22 cellular contexts compared by ENCODE assay signal in the genomic region with DNA sequence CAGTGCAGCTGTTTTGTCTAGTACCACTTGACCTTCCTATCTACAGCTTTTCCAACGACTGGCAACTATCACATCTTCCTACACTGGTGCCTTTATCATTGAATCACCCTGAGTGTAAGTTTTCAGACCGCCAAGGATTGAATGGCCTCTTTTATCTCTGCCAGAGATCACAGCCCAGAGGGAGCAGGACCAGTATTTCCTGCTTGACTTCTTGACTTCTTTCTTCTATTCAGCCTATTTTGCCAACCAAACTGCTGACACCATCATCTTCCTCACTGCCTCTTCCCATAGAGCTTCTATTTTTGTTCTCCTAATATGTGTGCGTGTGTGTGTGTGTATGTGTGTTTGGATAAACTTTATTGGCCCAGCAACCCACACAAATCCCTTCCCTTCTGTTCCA. TPM values are rescaled to one million over a fixed set of nuclear protein-coding genes. Genes with fewer than 3 reads are reported as not detected.
DNase-seq lines count a peak whose midpoint lies in the region; TF ChIP-seq lines count a peak whose summit lies in the region.
"Had no signal": no experiment of that assay in that cellular context is flagged by ENCODE, and none has a peak within 500 bp of the region (broad histone marks: within the 10 kb centered on the region; RNA-seq: fewer than 3 reads in every experiment).

No MANE protein-coding gene starts in this region.

- no peak overlapping the region for H3K18ac ChIP-seq in mesendoderm (ENCODE audit: low read length)

- H3K9ac ChIP-seq in mesendoderm (ENCODE audit: low read length), result no peak overlapping the region
- H3K9ac ChIP-seq: BLaER1 treated with 17β-estradiol and CSF1 and Interleukin-3, amounts not matched to agents 10 nM and 100 nM; GM23248 had no signal

- TF ChIP-seq CTCF in LNCaP clone FGC (IDR thresholded peaks at IDR 0.05; ENCODE audit: control insufficient read depth, extremely low read depth, insufficient read depth) (no peak), VCaP (conservative IDR thresholded peaks at IDR 0.05) (no peak), CD14-positive monocyte (IDR thresholded peaks at IDR 0.05) (no peak)

- no peak overlapping the region for H2BK5ac ChIP-seq in mesendoderm (ENCODE audit: low read length)

- no peaks in the 10 kb centered on the region for H3K27me3 Mint-ChIP-seq in CD14-positive monocyte (ENCODE audit: low read depth in 3 of 3)
- H3K27me3 Mint-ChIP-seq: activated naive CD4-positive, alpha-beta T cell treated with anti-CD3 and anti-CD28 coated beads, Interleukin-2, amount 50 U/mL, for 24 hours had no signal

- no peak overlapping the region for H2BK15ac ChIP-seq in mesendoderm (replicated peaks; ENCODE audit: low read depth)

- no peaks in the 10 kb centered on the region for H3K4me1 Mint-ChIP-seq in CD14-positive monocyte
- H3K4me1 Mint-ChIP-seq: activated naive CD4-positive, alpha-beta T cell treated with anti-CD3 and anti-CD28 coated beads, Interleukin-2, amount 50 U/mL, for 24 hours had no signal

- H3K79me2 ChIP-seq in mesendoderm (ENCODE audit: control insufficient read depth, insufficient read depth, low read length), result no peaks in the 10 kb centered on the region

- WGBS in mesendoderm (ENCODE audit: extremely low coverage, insufficient coverage, low lambda C conversion rate), result no CpG with 5 or more reads among the region's 3 CpGs

- intact Hi-C loops in CD14-positive monocyte (cut with micrococcal nuclease), result no loop called here

- no peak overlapping the region for H3K27ac Mint-ChIP-seq in CD14-positive monocyte
- H3K27ac Mint-ChIP-seq: activated naive CD4-positive, alpha-beta T cell treated with anti-CD3 and anti-CD28 coated beads, Interleukin-2, amount 50 U/mL, for 24 hours had no signal

- H3K27ac ChIP-seq in VCaP (peak overlapping the region; percentile 20; the same call in 1 of the 2 replicates), mesendoderm (ENCODE audit: low read depth, low read length) (no peak overlapping the region)
- H3K27ac ChIP-seq: BLaER1 treated with 17β-estradiol and CSF1 and Interleukin-3, amounts not matched to agents 10 nM and 100 nM; coronary artery; GM23248; right lobe of liver; tibial nerve had no signal

- no peak overlapping the region for H3K56ac ChIP-seq in mesendoderm (ENCODE audit: low read length)

- H3K4me3 ChIP-seq in LNCaP clone FGC (ENCODE audit: low read depth, low read length), result no peak overlapping the region
- H3K4me3 ChIP-seq in mesendoderm (ENCODE audit: low read length), result no peak overlapping the region
- H3K4me3 ChIP-seq: BLaER1 treated with 17β-estradiol and CSF1 and Interleukin-3, amounts not matched to agents 10 nM and 100 nM; coronary artery; GM23248; MG63; right lobe of liver; tibial nerve had no signal

- H3K4ac ChIP-seq in mesendoderm (ENCODE audit: low read depth, low read length), result no peak overlapping the region

- no peak overlapping the region for H2BK120ac ChIP-seq in mesendoderm (ENCODE audit: low read depth, low read length)

- no peak overlapping the region for H3K23ac ChIP-seq in mesendoderm (ENCODE audit: low read length)

- no peaks in the 10 kb centered on the region for H3K27me3 ChIP-seq in mesendoderm (ENCODE audit: insufficient read depth, low read length, poor library complexity)
- H3K27me3 ChIP-seq: BLaER1 treated with 17β-estradiol and CSF1 and Interleukin-3, amounts not matched to agents 10 nM and 100 nM; MG63; right lobe of liver; tibial nerve had no signal

- no peak overlapping the region for H3K4me3 Mint-ChIP-seq in CD14-positive monocyte
- H3K4me3 Mint-ChIP-seq: activated naive CD4-positive, alpha-beta T cell treated with anti-CD3 and anti-CD28 coated beads, Interleukin-2, amount 50 U/mL, for 24 hours had no signal

- DNase-seq in SIG-M5 treated with dmso at 0.1 percent for 504 hours (lab: John Stamatoyannopoulos, UW; ENCODE audit: unreplicated experiment), result peak; percentile 45
- no peak for DNase-seq in SIG-M5 (lab: John Stamatoyannopoulos, UW)
- DNase-seq in LNCaP clone FGC (ENCODE audit: low read depth), result peak; percentile 83
- peak; percentile 72 for DNase-seq in mesendoderm
- no peak for DNase-seq in CD14-positive monocyte (ENCODE audit: low spot score)
- DNase-seq in NCI-H2107 (lab: John Stamatoyannopoulos, UW), result no peak
- DNase-seq in SW 1271 (lab: John Stamatoyannopoulos, UW), result no peak
- DNase-seq: activated CD4-positive, alpha-beta T cell treated with anti-CD3 and anti-CD28 coated beads for 48 hours; activated CD8-positive, alpha-beta memory T cell treated with anti-CD3 and anti-CD28 coated beads, Interleukin-2, amount 50 U/mL, for 48 hours; GM23248; left ventricle myocardium superior; MG63; NCI-H146; right lobe of liver; SHP77; stimulated activated naive CD4-positive, alpha-beta T cell treated with Interleukin-2 at 50 U/mL for 16 hours; T-helper 9 cell had no signal

- H4K8ac ChIP-seq in mesendoderm (ENCODE audit: low read depth, low read length), result no peak overlapping the region

- peaks cover 10% of the 10 kb centered on the region for H3K4me1 ChIP-seq in mesendoderm (ENCODE audit: control insufficient read depth, low read depth, low read length)
- H3K4me1 ChIP-seq: tibial nerve had no signal

- peaks cover 0 to 2% (median 0%) of the 10 kb centered on the region in 7 donors for H3K9me3 Mint-ChIP-seq in CD14-positive monocyte
- H3K9me3 Mint-ChIP-seq: activated naive CD4-positive, alpha-beta T cell treated with anti-CD3 and anti-CD28 coated beads, Interleukin-2, amount 50 U/mL, for 24 hours had no signal

- H3K4me2 ChIP-seq in mesendoderm (ENCODE audit: low read length), result no peak overlapping the region

- H3K36me3 ChIP-seq in mesendoderm (ENCODE audit: control insufficient read depth, insufficient read depth, low read length), result no peaks in the 10 kb centered on the region
- H3K36me3 ChIP-seq: right lobe of liver, tibial nerve had no signal

- H3K36me3 Mint-ChIP-seq in CD14-positive monocyte, result no peaks in the 10 kb centered on the region

- no peak overlapping the region for H2AK5ac ChIP-seq in mesendoderm (ENCODE audit: low read length)

- no peaks in the 10 kb centered on the region for H3K79me1 ChIP-seq in mesendoderm (ENCODE audit: low read length)

- H4K5ac ChIP-seq in mesendoderm (ENCODE audit: low read length), result no peak overlapping the region

RNA-seq across cellular contexts. Expression of a gene that starts 53.8 kb away (rescaled TPM):
- polyA plus RNA-seq in mesendoderm (2013, experiment 1 of 2), result 666 TPM
- polyA plus RNA-seq in mesendoderm (2013, experiment 2 of 2), result 677 TPM
- polyA plus RNA-seq in CD14-positive monocyte, result 10 to 100 TPM; 75.3 to 78.8 TPM

Comparison
In these comparisons a context has a peak if more than half of its experiments do, and no peak if none do; other contexts are left out.
1. DNase-seq: peak in SIG-M5 treated with dmso at 0.1 percent for 504 hours (single experiment), LNCaP clone FGC (single experiment) and mesendoderm (single experiment); none in SIG-M5 (single experiment), CD14-positive monocyte (single experiment), NCI-H2107 (single experiment) and SW 1271 (0 of 2).